Comparison of ENCODE assay signal across 1 cellular context in genomic region chr5:181028032-181028819, GRCh38.
TF ChIP-seq lines count a peak whose summit lies in the region.

No MANE protein-coding gene starts in this region.

TF ChIP-seq in WTC11, 78 proteins besides CTCF, POLR2A, EP300 and RAD21 (continued from another document):
- TF ChIP-seq ZNF423 (CRISPR knock-in tag; IDR thresholded peaks at IDR 0.05), result no peak
- TF ChIP-seq AFF4 (CRISPR knock-in tag; IDR thresholded peaks at IDR 0.05; ENCODE audit: borderline replicate concordance), result no peak
- TF ChIP-seq, protein P1, sequence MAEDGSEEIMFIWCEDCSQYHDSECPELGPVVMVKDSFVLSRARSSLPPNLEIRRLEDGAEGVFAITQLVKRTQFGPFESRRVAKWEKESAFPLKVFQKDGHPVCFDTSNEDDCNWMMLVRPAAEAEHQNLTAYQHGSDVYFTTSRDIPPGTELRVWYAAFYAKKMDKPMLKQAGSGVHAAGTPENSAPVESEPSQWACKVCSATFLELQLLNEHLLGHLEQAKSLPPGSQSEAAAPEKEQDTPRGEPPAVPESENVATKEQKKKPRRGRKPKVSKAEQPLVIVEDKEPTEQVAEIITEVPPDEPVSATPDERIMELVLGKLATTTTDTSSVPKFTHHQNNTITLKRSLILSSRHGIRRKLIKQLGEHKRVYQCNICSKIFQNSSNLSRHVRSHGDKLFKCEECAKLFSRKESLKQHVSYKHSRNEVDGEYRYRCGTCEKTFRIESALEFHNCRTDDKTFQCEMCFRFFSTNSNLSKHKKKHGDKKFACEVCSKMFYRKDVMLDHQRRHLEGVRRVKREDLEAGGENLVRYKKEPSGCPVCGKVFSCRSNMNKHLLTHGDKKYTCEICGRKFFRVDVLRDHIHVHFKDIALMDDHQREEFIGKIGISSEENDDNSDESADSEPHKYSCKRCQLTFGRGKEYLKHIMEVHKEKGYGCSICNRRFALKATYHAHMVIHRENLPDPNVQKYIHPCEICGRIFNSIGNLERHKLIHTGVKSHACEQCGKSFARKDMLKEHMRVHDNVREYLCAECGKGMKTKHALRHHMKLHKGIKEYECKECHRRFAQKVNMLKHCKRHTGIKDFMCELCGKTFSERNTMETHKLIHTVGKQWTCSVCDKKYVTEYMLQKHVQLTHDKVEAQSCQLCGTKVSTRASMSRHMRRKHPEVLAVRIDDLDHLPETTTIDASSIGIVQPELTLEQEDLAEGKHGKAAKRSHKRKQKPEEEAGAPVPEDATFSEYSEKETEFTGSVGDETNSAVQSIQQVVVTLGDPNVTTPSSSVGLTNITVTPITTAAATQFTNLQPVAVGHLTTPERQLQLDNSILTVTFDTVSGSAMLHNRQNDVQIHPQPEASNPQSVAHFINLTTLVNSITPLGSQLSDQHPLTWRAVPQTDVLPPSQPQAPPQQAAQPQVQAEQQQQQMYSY (CRISPR knock-in tag; IDR thresholded peaks at IDR 0.05), result no peak
- TF ChIP-seq IRF2 (CRISPR knock-in tag; IDR thresholded peaks at IDR 0.05; ENCODE audit: borderline replicate concordance, low read depth), result no peak
- TF ChIP-seq, protein P2, sequence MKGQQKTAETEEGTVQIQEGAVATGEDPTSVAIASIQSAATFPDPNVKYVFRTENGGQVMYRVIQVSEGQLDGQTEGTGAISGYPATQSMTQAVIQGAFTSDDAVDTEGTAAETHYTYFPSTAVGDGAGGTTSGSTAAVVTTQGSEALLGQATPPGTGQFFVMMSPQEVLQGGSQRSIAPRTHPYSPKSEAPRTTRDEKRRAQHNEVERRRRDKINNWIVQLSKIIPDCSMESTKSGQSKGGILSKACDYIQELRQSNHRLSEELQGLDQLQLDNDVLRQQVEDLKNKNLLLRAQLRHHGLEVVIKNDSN (CRISPR knock-in tag; IDR thresholded peaks at IDR 0.05), result no peak
- TF ChIP-seq, protein P3, sequence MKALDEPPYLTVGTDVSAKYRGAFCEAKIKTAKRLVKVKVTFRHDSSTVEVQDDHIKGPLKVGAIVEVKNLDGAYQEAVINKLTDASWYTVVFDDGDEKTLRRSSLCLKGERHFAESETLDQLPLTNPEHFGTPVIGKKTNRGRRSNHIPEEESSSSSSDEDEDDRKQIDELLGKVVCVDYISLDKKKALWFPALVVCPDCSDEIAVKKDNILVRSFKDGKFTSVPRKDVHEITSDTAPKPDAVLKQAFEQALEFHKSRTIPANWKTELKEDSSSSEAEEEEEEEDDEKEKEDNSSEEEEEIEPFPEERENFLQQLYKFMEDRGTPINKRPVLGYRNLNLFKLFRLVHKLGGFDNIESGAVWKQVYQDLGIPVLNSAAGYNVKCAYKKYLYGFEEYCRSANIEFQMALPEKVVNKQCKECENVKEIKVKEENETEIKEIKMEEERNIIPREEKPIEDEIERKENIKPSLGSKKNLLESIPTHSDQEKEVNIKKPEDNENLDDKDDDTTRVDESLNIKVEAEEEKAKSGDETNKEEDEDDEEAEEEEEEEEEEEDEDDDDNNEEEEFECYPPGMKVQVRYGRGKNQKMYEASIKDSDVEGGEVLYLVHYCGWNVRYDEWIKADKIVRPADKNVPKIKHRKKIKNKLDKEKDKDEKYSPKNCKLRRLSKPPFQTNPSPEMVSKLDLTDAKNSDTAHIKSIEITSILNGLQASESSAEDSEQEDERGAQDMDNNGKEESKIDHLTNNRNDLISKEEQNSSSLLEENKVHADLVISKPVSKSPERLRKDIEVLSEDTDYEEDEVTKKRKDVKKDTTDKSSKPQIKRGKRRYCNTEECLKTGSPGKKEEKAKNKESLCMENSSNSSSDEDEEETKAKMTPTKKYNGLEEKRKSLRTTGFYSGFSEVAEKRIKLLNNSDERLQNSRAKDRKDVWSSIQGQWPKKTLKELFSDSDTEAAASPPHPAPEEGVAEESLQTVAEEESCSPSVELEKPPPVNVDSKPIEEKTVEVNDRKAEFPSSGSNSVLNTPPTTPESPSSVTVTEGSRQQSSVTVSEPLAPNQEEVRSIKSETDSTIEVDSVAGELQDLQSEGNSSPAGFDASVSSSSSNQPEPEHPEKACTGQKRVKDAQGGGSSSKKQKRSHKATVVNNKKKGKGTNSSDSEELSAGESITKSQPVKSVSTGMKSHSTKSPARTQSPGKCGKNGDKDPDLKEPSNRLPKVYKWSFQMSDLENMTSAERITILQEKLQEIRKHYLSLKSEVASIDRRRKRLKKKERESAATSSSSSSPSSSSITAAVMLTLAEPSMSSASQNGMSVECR (CRISPR knock-in tag; IDR thresholded peaks at IDR 0.05; ENCODE audit: borderline replicate concordance), result 0 out of 2 replicates have a peak, but pooled peaks have one; percentile 40
- TF ChIP-seq ESRRA (CRISPR knock-in tag; IDR thresholded peaks at IDR 0.05; ENCODE audit: borderline replicate concordance), result no peak
- TF ChIP-seq USF2 (CRISPR knock-in tag; IDR thresholded peaks at IDR 0.05), result peak; percentile 71
- TF ChIP-seq ETV6 (CRISPR knock-in tag; IDR thresholded peaks at IDR 0.05), result peak; percentile 18; the same call in 1 of the 2 replicates
- peak; percentile 80; the same call in 1 of the 2 replicates for TF ChIP-seq FOXK1 (CRISPR knock-in tag; IDR thresholded peaks at IDR 0.05)
- TF ChIP-seq, protein P4, sequence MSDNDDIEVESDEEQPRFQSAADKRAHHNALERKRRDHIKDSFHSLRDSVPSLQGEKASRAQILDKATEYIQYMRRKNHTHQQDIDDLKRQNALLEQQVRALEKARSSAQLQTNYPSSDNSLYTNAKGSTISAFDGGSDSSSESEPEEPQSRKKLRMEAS (CRISPR knock-in tag; IDR thresholded peaks at IDR 0.05), result peak; percentile 39
- no peak for TF ChIP-seq ZNF138 (CRISPR knock-in tag; conservative IDR thresholded peaks at IDR 0.05)
- TF ChIP-seq RORB (CRISPR knock-in tag; IDR thresholded peaks at IDR 0.05), result no peak
TF ChIP-seq in WTC11: peak in this region for 7.
